Comparison of ENCODE assay signal across 30 cellular contexts in genomic region chr7:82818091-82818620, GRCh38.
"Had no signal": no experiment of that assay in that cellular context is flagged by ENCODE, and none has a peak within 500 bp of the region (broad histone marks: within the 10 kb centered on the region; RNA-seq: fewer than 3 reads in every experiment).

No MANE protein-coding gene starts in this region.

- H3K36me3 ChIP-seq: ascending aorta, brain microvascular endothelial cell, gastroesophageal sphincter, sigmoid colon, stomach, suprapubic skin, tibial nerve had no signal

- ATAC-seq: activated CD8-positive, alpha-beta memory T cell treated with anti-CD3 and anti-CD28 coated beads, Interleukin-2, amount 10 ng/mL, durations not matched to agents 7 days and 5 days; activated naive CD4-positive, alpha-beta T cell treated with anti-CD3 and anti-CD28 coated beads, Interleukin-2, amount 50 U/mL, for 72 hours; gastroesophageal sphincter; left colon; mucosa of descending colon; stimulated activated memory B cell treated with anti-CD40 and anti-IgM and Interleukin-4, amounts not matched to agents 10 μg/mL and 1 μg/mL and 100 μg/mL, for 72 hours had no signal

- H3K9me3 Mint-ChIP-seq: activated CD4-positive, alpha-beta memory T cell treated with anti-CD3 and anti-CD28 coated beads, Interleukin-2, amount 10 ng/mL, durations not matched to agents 7 days and 5 days; activated T-helper 1 cell treated with anti-CD3 and anti-CD28 coated beads, Interleukin-12 subunit alpha, Interleukin-12 subunit beta, Interleukin-2, Interleukin-4 antibody, amounts not matched to agents 30 ng/mL and 10 ng/mL and 1 ng/mL, durations not matched to agents 14 hours and 24 hours and 36 hours; endodermal cell; nephron progenitor cell; T-helper 1 cell treated with Interleukin-12 subunit alpha and Interleukin-12 subunit beta and Interleukin-4 antibody, amounts not matched to agents 30 μg/mL and 1 μg/mL, for 36 hours had no signal

- H3K27me3 ChIP-seq: ascending aorta, brain microvascular endothelial cell, gastroesophageal sphincter, sigmoid colon, stomach, suprapubic skin, tibial nerve had no signal

- H3K27ac ChIP-seq: ascending aorta, brain microvascular endothelial cell, gastroesophageal sphincter, sigmoid colon, stomach, suprapubic skin, tibial nerve had no signal

- H3K9me3 ChIP-seq: ascending aorta, gastroesophageal sphincter, mucosa of descending colon, sigmoid colon, stomach, suprapubic skin, tibial nerve had no signal

- H3K4me3 ChIP-seq: ascending aorta, gastroesophageal sphincter, mucosa of descending colon, sigmoid colon, smooth muscle cell, stomach, suprapubic skin, tibial nerve had no signal

- H3K4me2 ChIP-seq: smooth muscle cell had no signal

- H3K4me3 Mint-ChIP-seq: activated CD4-positive, alpha-beta memory T cell treated with anti-CD3 and anti-CD28 coated beads, Interleukin-2, amount 10 ng/mL, durations not matched to agents 7 days and 5 days; activated CD8-positive, alpha-beta memory T cell treated with anti-CD3 and anti-CD28 coated beads, Interleukin-2, amount 10 ng/mL, durations not matched to agents 7 days and 5 days; activated T-helper 1 cell treated with anti-CD3 and anti-CD28 coated beads, Interleukin-12 subunit alpha, Interleukin-12 subunit beta, Interleukin-2, Interleukin-4 antibody, amounts not matched to agents 30 ng/mL and 10 ng/mL and 1 ng/mL, durations not matched to agents 14 hours and 24 hours and 36 hours; endodermal cell; nephron progenitor cell; stimulated activated memory B cell treated with anti-CD40 and anti-IgM and Interleukin-4, amounts not matched to agents 10 μg/mL and 1 μg/mL and 100 μg/mL, for 72 hours; T-helper 1 cell treated with Interleukin-12 subunit alpha and Interleukin-12 subunit beta and Interleukin-4 antibody, amounts not matched to agents 30 μg/mL and 1 μg/mL, for 36 hours had no signal

- H3K27me3 Mint-ChIP-seq: activated CD4-positive, alpha-beta memory T cell treated with anti-CD3 and anti-CD28 coated beads, Interleukin-2, amount 10 ng/mL, durations not matched to agents 7 days and 5 days; activated CD8-positive, alpha-beta memory T cell treated with anti-CD3 and anti-CD28 coated beads, Interleukin-2, amount 10 ng/mL, durations not matched to agents 7 days and 5 days; stimulated activated memory B cell treated with anti-CD40 and anti-IgM and Interleukin-4, amounts not matched to agents 10 μg/mL and 1 μg/mL and 100 μg/mL, for 72 hours had no signal

- FAIRE-seq: keratinocyte, urothelium cell line had no signal

- DNase-seq: activated CD4-positive, alpha-beta memory T cell treated with anti-CD3 and anti-CD28 coated beads, Interleukin-2, amount 10 ng/mL, durations not matched to agents 7 days and 5 days; activated CD4-positive, alpha-beta T cell treated with anti-CD3 and anti-CD28 coated beads for 48 hours; activated CD8-positive, alpha-beta memory T cell treated with anti-CD3 and anti-CD28 coated beads, Interleukin-2, amount 10 ng/mL, durations not matched to agents 7 days and 5 days; activated gamma-delta T cell; brain microvascular endothelial cell; central memory CD4-positive, alpha-beta T cell; cortex of kidney; endodermal cell; hypothalamus; left colon; mesenchymal stem cell; mucosa of descending colon; nephron progenitor cell; occipital lobe; posterior cingulate gyrus; sigmoid colon; stimulated activated CD4-positive, alpha-beta T cell treated with anti-CD3 and anti-CD28 coated beads, Interleukin-15, amount 100 ng/mL, for 24 hours; stomach; T1000 had no signal

- H3K4me1 Mint-ChIP-seq: activated CD4-positive, alpha-beta memory T cell treated with anti-CD3 and anti-CD28 coated beads, Interleukin-2, amount 10 ng/mL, durations not matched to agents 7 days and 5 days; activated CD8-positive, alpha-beta memory T cell treated with anti-CD3 and anti-CD28 coated beads, Interleukin-2, amount 10 ng/mL, durations not matched to agents 7 days and 5 days; nephron progenitor cell; stimulated activated memory B cell treated with anti-CD40 and anti-IgM and Interleukin-4, amounts not matched to agents 10 μg/mL and 1 μg/mL and 100 μg/mL, for 72 hours had no signal

- H3K4me1 ChIP-seq: ascending aorta, gastroesophageal sphincter, sigmoid colon, stomach, suprapubic skin, tibial nerve had no signal

- H3K27ac Mint-ChIP-seq: activated CD4-positive, alpha-beta memory T cell treated with anti-CD3 and anti-CD28 coated beads, Interleukin-2, amount 10 ng/mL, durations not matched to agents 7 days and 5 days; activated CD8-positive, alpha-beta memory T cell treated with anti-CD3 and anti-CD28 coated beads, Interleukin-2, amount 10 ng/mL, durations not matched to agents 7 days and 5 days; activated naive CD4-positive, alpha-beta T cell treated with anti-CD3 and anti-CD28 coated beads, Interleukin-2, amount 50 U/mL, for 72 hours; activated T-helper 1 cell treated with anti-CD3 and anti-CD28 coated beads, Interleukin-12 subunit alpha, Interleukin-12 subunit beta, Interleukin-2, Interleukin-4 antibody, amounts not matched to agents 30 ng/mL and 10 ng/mL and 1 ng/mL, durations not matched to agents 14 hours and 24 hours and 36 hours; endodermal cell; nephron progenitor cell; stimulated activated memory B cell treated with anti-CD40 and anti-IgM and Interleukin-4, amounts not matched to agents 10 μg/mL and 1 μg/mL and 100 μg/mL, for 72 hours; T-helper 1 cell treated with Interleukin-12 subunit alpha and Interleukin-12 subunit beta and Interleukin-4 antibody, amounts not matched to agents 30 μg/mL and 1 μg/mL, for 36 hours had no signal

- H3K36me3 Mint-ChIP-seq: activated CD8-positive, alpha-beta memory T cell treated with anti-CD3 and anti-CD28 coated beads, Interleukin-2, amount 10 ng/mL, durations not matched to agents 7 days and 5 days; activated naive CD4-positive, alpha-beta T cell treated with anti-CD3 and anti-CD28 coated beads, Interleukin-2, amount 50 U/mL, for 72 hours; stimulated activated memory B cell treated with anti-CD40 and anti-IgM and Interleukin-4, amounts not matched to agents 10 μg/mL and 1 μg/mL and 100 μg/mL, for 72 hours had no signal
